ENCODE assay signal across 8 cellular contexts in genomic region chr12:121793836-121794531, GRCh38. TPM values are rescaled to one million over a fixed set of nuclear protein-coding genes. Genes with fewer than 3 reads are reported as not detected.
DNase-seq lines count a peak whose midpoint lies in the region; TF ChIP-seq lines count a peak whose summit lies in the region.

No MANE protein-coding gene starts in this region.

- peak overlapping the region; percentile 83 for H3K4me3 Mint-ChIP-seq in activated naive CD4-positive, alpha-beta T cell treated with anti-CD3 and anti-CD28 coated beads, Interleukin-2, amount 50 U/mL, for 24 hours

- H3K9me3 ChIP-seq in Loucy (ENCODE audit: insufficient read depth, low read depth, low read length) = no peaks in the 10 kb centered on the region
- H3K9me3 ChIP-seq in SK-N-MC (ENCODE audit: low read depth, low read length) = no peaks in the 10 kb centered on the region
- no peaks in the 10 kb centered on the region for H3K9me3 ChIP-seq in parathyroid adenoma (ENCODE audit: control insufficient read depth, low read length)
- no peaks in the 10 kb centered on the region for H3K9me3 ChIP-seq in tibial nerve

- H3K4me1 ChIP-seq in Loucy (ENCODE audit: insufficient read depth, low read length, poor library complexity, severe bottlenecking) = peaks cover 50% of the 10 kb centered on the region
- H3K4me1 ChIP-seq in parathyroid adenoma = peaks cover 49% of the 10 kb centered on the region
- peaks cover 0 to 70% (median 62%) of the 10 kb centered on the region in 4 donors for H3K4me1 ChIP-seq in tibial nerve

- H3K36me3 Mint-ChIP-seq in activated naive CD4-positive, alpha-beta T cell treated with anti-CD3 and anti-CD28 coated beads, Interleukin-2, amount 50 U/mL, for 24 hours = peaks cover 10% of the 10 kb centered on the region

- peak; percentile 11 to 66 for TF ChIP-seq EP300 in tibial nerve (IDR thresholded peaks at IDR 0.05)

- peaks cover 9% of the 10 kb centered on the region; the same call in 1 of the 2 replicates for H3F3A ChIP-seq in Loucy (ENCODE audit: low read depth)

- no peaks in the 10 kb centered on the region for H3K9me3 Mint-ChIP-seq in activated naive CD4-positive, alpha-beta T cell treated with anti-CD3 and anti-CD28 coated beads, Interleukin-2, amount 50 U/mL, for 24 hours

- H3K27ac ChIP-seq in SK-N-MC = peak overlapping the region; percentile 53; the same call in 1 of the 2 replicates
- H3K27ac ChIP-seq in parathyroid adenoma = peak overlapping the region; percentile 100
- H3K27ac ChIP-seq in tibial nerve = peak overlapping the region; percentile 83 to 100 (median 100)

- H3K36me3 ChIP-seq in H7 (replicated peaks; ENCODE audit: control insufficient read depth, insufficient read depth, low read length) = peaks cover 9% of the 10 kb centered on the region
- H3K36me3 ChIP-seq in Loucy (ENCODE audit: insufficient read depth, low read length) = 0 out of 2 replicates have a peak, but pooled peaks cover 5% of the 10 kb centered on the region
- H3K36me3 ChIP-seq in SK-N-MC (ENCODE audit: insufficient read depth, low read length) = peaks cover 3% of the 10 kb centered on the region; the same call in 1 of the 2 replicates
- no peaks in the 10 kb centered on the region for H3K36me3 ChIP-seq in parathyroid adenoma (ENCODE audit: control insufficient read depth, insufficient read depth, low read length)
- peaks cover 0 to 9% (median 0%) of the 10 kb centered on the region in 3 donors for H3K36me3 ChIP-seq in tibial nerve

- H3K4me3 ChIP-seq in H7 (ENCODE audit: insufficient read depth, low read depth, low read length) (peak overlapping the region; percentile 79), Loucy (ENCODE audit: low read length, poor library complexity, severe bottlenecking) (peak overlapping the region; percentile 94), SK-N-MC (peak overlapping the region; percentile 94), parathyroid adenoma (ENCODE audit: low read depth, low read length) (peak overlapping the region; percentile 66), tibial nerve (peak overlapping the region; percentile 29 to 55 (median 46))

- peak; percentile 16 to 35 for TF ChIP-seq POLR2A in tibial nerve (IDR thresholded peaks at IDR 0.05)

- no peaks in the 10 kb centered on the region for H3K27me3 Mint-ChIP-seq in activated naive CD4-positive, alpha-beta T cell treated with anti-CD3 and anti-CD28 coated beads, Interleukin-2, amount 50 U/mL, for 24 hours

- peak overlapping the region; percentile 95 for H3K4me2 ChIP-seq in Loucy (ENCODE audit: low read depth, low read length, poor library complexity, severe bottlenecking)
- H3K4me2 ChIP-seq in parathyroid adenoma (ENCODE audit: low read length) = peak overlapping the region; percentile 87

- H3K79me2 ChIP-seq in Loucy (ENCODE audit: insufficient read depth, low read length) (peaks cover 71% of the 10 kb centered on the region), parathyroid adenoma (peaks cover 16% of the 10 kb centered on the region)

- H3K27me3 ChIP-seq in H7 (ENCODE audit: control insufficient read depth, insufficient read depth, low read length) (peaks cover 2% of the 10 kb centered on the region; the same call in 1 of the 2 replicates), Loucy (ENCODE audit: insufficient read depth, low read length, poor library complexity, severe bottlenecking) (no peaks in the 10 kb centered on the region), parathyroid adenoma (ENCODE audit: control insufficient read depth, insufficient read depth, low read length) (no peaks in the 10 kb centered on the region), tibial nerve (no peaks in the 10 kb centered on the region)

- peaks cover 52% of the 10 kb centered on the region for H4K20me1 ChIP-seq in Loucy (ENCODE audit: insufficient read depth, low read length, poor library complexity, severe bottlenecking)

- H3K27ac Mint-ChIP-seq in activated naive CD4-positive, alpha-beta T cell treated with anti-CD3 and anti-CD28 coated beads, Interleukin-2, amount 50 U/mL, for 24 hours = peak overlapping the region; percentile 93

- TF ChIP-seq CTCF in Loucy (conservative IDR thresholded peaks at IDR 0.05; ENCODE audit: low read length) (peak; percentile 98), parathyroid adenoma (IDR thresholded peaks at IDR 0.05) (peak; percentile 100), tibial nerve (IDR thresholded peaks at IDR 0.05) (peak; percentile 100)

- H3K4me1 Mint-ChIP-seq in activated naive CD4-positive, alpha-beta T cell treated with anti-CD3 and anti-CD28 coated beads, Interleukin-2, amount 50 U/mL, for 24 hours = peaks cover 63% of the 10 kb centered on the region

- H3K9ac ChIP-seq in Loucy (ENCODE audit: low read depth, low read length, poor library complexity, severe bottlenecking) (peak overlapping the region; percentile 95), SK-N-MC (ENCODE audit: insufficient read length) (peak overlapping the region; percentile 69), parathyroid adenoma (no peak overlapping the region)

- 1% methylated on average over 17 to 29 of the region's 59 CpGs for WGBS in tibial nerve, 2 donors

- H2AFZ ChIP-seq in Loucy (ENCODE audit: low read length) (peak overlapping the region; percentile 76), parathyroid adenoma (peak overlapping the region; percentile 80)

- DNase-seq in GDM1 (lab: John Stamatoyannopoulos, UW) (peak; percentile 94), H7 (peak; percentile 98), SK-N-MC (ENCODE audit: low read depth, low spot score) (no peak), head of caudate nucleus (peak; percentile 68 to 95 (median 88)), tibial nerve (ENCODE audit: low spot score in 2 of 2) (peak; percentile 77 to 78)

- H3K9me2 ChIP-seq in Loucy (replicated peaks; ENCODE audit: low read depth, low read length) = no peaks in the 10 kb centered on the region

- intact Hi-C loops in head of caudate nucleus (cut with DNase I) = loop anchor here (5.0 kb wide), 1 partner anchor 97 kb away; no protein-coding TSS in a partner anchor

RNA-seq across cellular contexts. Expression of gene RHOF, which starts 0.5 kb away (rescaled TPM):
- total RNA-seq in H7 (2014; rRNA removed; shearing (Covaris generic)) = 23.8 and 25.5 TPM in 2 replicates
- 10 to 100 TPM; 14.1 to 24.3 (median 18.1) TPM for total RNA-seq in tibial nerve

RNA-seq across cellular contexts. Expression of gene SETD1B, which starts 9.8 kb away (rescaled TPM):
- 3.5 and 4.6 TPM in 2 replicates for total RNA-seq in H7 (2014; rRNA removed; shearing (Covaris generic))
- total RNA-seq in tibial nerve = 10 to 100 TPM in 3 of 4 donors, 1 to 10 TPM in 1; 9.4 to 18.3 (median 12.2) TPM
